In genomic region chr17:18363021-18363941, GRCh38 we compare ENCODE assay signal across 8 cellular contexts. TPM values are rescaled to one million over a fixed set of nuclear protein-coding genes. Genes with fewer than 3 reads are reported as not detected.
A peak's percentile ranks its signal among the peaks of the same experiment; 100 is the strongest.
DNase-seq lines count a peak whose midpoint lies in the region; ATAC-seq and TF ChIP-seq lines count a peak whose summit lies in the region.

TSS of gene SHMT1 (minus strand) at chr17:18363550. CDS start at chr17:18355981, 7,569 bp downstream.

- TF ChIP-seq CTCF in liver (IDR thresholded peaks at IDR 0.05; ENCODE audit: low read depth, low read length, missing input control), result no peak

- no peaks in the 10 kb centered on the region for H3K27me3 ChIP-seq in liver (ENCODE audit: control insufficient read depth in 4 of 4, insufficient read depth in 4 of 4, low read length in 3 of 4)

- H3K9me3 ChIP-seq in liver (ENCODE audit: control insufficient read depth in 4 of 4, low read length in 3 of 4), result no peaks in the 10 kb centered on the region

- H3K36me3 ChIP-seq in liver (ENCODE audit: control insufficient read depth in 4 of 4, insufficient read depth in 3 of 4, low read depth in 1 of 4, low read length in 3 of 4), result peaks cover 0 to 5% (median 2%) of the 10 kb centered on the region in 4 donors

- peak within 1 kb of the TSS; percentile 98 to 99 for H3K27ac ChIP-seq in liver (ENCODE audit: low read depth in 1 of 2, low read length in 2 of 2)

- DNase-seq in CD1c-positive myeloid dendritic cell (ENCODE audit: extremely low spot score) (peak; percentile 95), NCI-H774 (lab: John Stamatoyannopoulos, UW) (peak; percentile 83), dermis blood vessel endothelial cell (peak; percentile 91)
- DNase-seq in activated CD4-positive, alpha-beta T cell treated with anti-CD3 and anti-CD28 coated beads, Interleukin-2, amount 50 U/mL, for 48 hours, result peak; percentile 90 to 94
- DNase-seq in stimulated activated CD4-positive, alpha-beta T cell treated with anti-CD3 and anti-CD28 coated beads, Interleukin-4, amount 100 ng/mL, for 1 hour, result peak; percentile 91

- peak; percentile 95 for ATAC-seq in GM19372 (IDR thresholded peaks at IDR 0.05; ENCODE audit: low read depth, unreplicated experiment)
- peak; percentile 98 for ATAC-seq in HG03521 (IDR thresholded peaks at IDR 0.05; ENCODE audit: unreplicated experiment)

- peak; percentile 36 to 52 for TF ChIP-seq RAD21 in liver (IDR thresholded peaks at IDR 0.05)

- H3K4me3 ChIP-seq in liver (ENCODE audit: low read depth in 1 of 3, low read length in 3 of 3), result peak within 1 kb of the TSS; percentile 80 to 97 (median 91)

- H3K4me1 ChIP-seq in liver (ENCODE audit: control insufficient read depth in 4 of 4, insufficient read depth in 4 of 4, low read length in 3 of 4), result peaks cover 2 to 24% (median 14%) of the 10 kb centered on the region in 4 donors

- H3K9ac ChIP-seq in liver (ENCODE audit: low read depth in 1 of 2, low read length in 2 of 2), result peak within 1 kb of the TSS; percentile 98 to 99

- WGBS in liver, result under 1% methylated on average over 78 of the region's 78 CpGs

TF ChIP-seq in liver, 16 proteins besides CTCF, POLR2A, EP300 and RAD21:
- TF ChIP-seq HNF4G (IDR thresholded peaks at IDR 0.05) (no peak), EGR1 (IDR thresholded peaks at IDR 0.05; ENCODE audit: low read depth in 2 of 2) (peak in 1 of 2 donors; percentile 36), HNF4A (conservative IDR thresholded peaks at IDR 0.05) (peak in 1 of 2 donors; percentile 49), FOXA2 (IDR thresholded peaks at IDR 0.05) (no peak), SP1 (IDR thresholded peaks at IDR 0.05) (peak; percentile 87), YY1 (IDR thresholded peaks at IDR 0.05) (peak; percentile 77), FOXA1 (IDR thresholded peaks at IDR 0.05) (no peak), RXRA (IDR thresholded peaks at IDR 0.05) (peak; percentile 14 to 34), GABPA (IDR thresholded peaks at IDR 0.05 in 1 of 2, conservative IDR thresholded peaks at IDR 0.05 in 1 of 2) (peak in 1 of 2 donors; percentile 18), REST (IDR thresholded peaks at IDR 0.05) (peak; percentile 95), TAF1 (conservative IDR thresholded peaks at IDR 0.05) (peak; percentile 95)
TF ChIP-seq in liver: peak in this region for 8.

RNA-seq across cellular contexts. Expression of gene SHMT1, which starts in this region (rescaled TPM):
- total RNA-seq in dermis blood vessel endothelial cell (11.1 and 23.3 TPM in 2 replicates), liver (100 to 1,000 TPM in 1 of 2 donors, 10 to 100 TPM in 1; 39.6 to 307 TPM)
- polyA plus RNA-seq in liver, result 100 to 1,000 TPM; 343 to 360 TPM

Comparison
In these comparisons a context has a peak if more than half of its experiments do, and no peak if none do; other contexts are left out.
1. Peak in every context shown above with its lines: DNase-seq, ATAC-seq, H3K4me3 ChIP-seq and H3K27ac ChIP-seq.